In genomic region chr2:61176755-61177726, GRCh38 we compare ENCODE assay signal across 8 cellular contexts. TPM values are rescaled to one million over a fixed set of nuclear protein-coding genes. Genes with fewer than 3 reads are reported as not detected.
DNase-seq lines count a peak whose midpoint lies in the region; ATAC-seq and TF ChIP-seq lines count a peak whose summit lies in the region.

No MANE protein-coding gene starts in this region.

- ATAC-seq in activated T-helper 17 cell treated with anti-CD3 and anti-CD28 coated beads, Interleukin-2, amount 50 U/mL, for 72 hours (replicated peaks): peak; percentile 86
- peak; percentile 77 to 91 (median 84) for ATAC-seq in natural killer cell

- H3K4me3 ChIP-seq in LNCaP clone FGC (ENCODE audit: low read depth, low read length) (peak overlapping the region; percentile 61), fibroblast of mammary gland (ENCODE audit: control insufficient read depth, low read depth, low read length) (peak overlapping the region; percentile 71)

- H3K4me1 Mint-ChIP-seq in activated T-helper 17 cell treated with anti-CD3 and anti-CD28 coated beads, Interleukin-2, amount 50 U/mL, for 72 hours: peaks cover 37% of the 10 kb centered on the region
- peaks cover 46 to 61% of the 10 kb centered on the region in 2 donors for H3K4me1 Mint-ChIP-seq in natural killer cell

- TF ChIP-seq CTCF in LNCaP clone FGC (IDR thresholded peaks at IDR 0.05; ENCODE audit: control insufficient read depth, extremely low read depth, insufficient read depth) (no peak), fibroblast of mammary gland (conservative IDR thresholded peaks at IDR 0.05; ENCODE audit: control insufficient read depth, insufficient read depth, low read depth, low read length) (no peak), natural killer cell (IDR thresholded peaks at IDR 0.05) (no peak)

- no peaks in the 10 kb centered on the region for H3K9me3 Mint-ChIP-seq in activated T-helper 17 cell treated with anti-CD3 and anti-CD28 coated beads, Interleukin-2, amount 50 U/mL, for 72 hours
- no peaks in the 10 kb centered on the region for H3K9me3 Mint-ChIP-seq in natural killer cell

- DNase-seq in ELR (ENCODE audit: low read depth) (peak; percentile 94), H4 (ENCODE audit: low spot score) (peak; percentile 87), LNCaP clone FGC (ENCODE audit: low read depth) (peak; percentile 49), RPMI7951 (ENCODE audit: low read depth) (peak; percentile 94), fibroblast of mammary gland (ENCODE audit: low read depth) (peak; percentile 85), natural killer cell (peak; percentile 80)
- peak; percentile 83 to 95 (median 90) for DNase-seq in stimulated activated naive CD4-positive, alpha-beta T cell (lab: John Stamatoyannopoulos, UW)

- peak overlapping the region; percentile 88 for H3K4me3 Mint-ChIP-seq in activated T-helper 17 cell treated with anti-CD3 and anti-CD28 coated beads, Interleukin-2, amount 50 U/mL, for 72 hours
- H3K4me3 Mint-ChIP-seq in natural killer cell: peak overlapping the region; percentile 92

- intact Hi-C loops in natural killer cell (cut with micrococcal nuclease): loop anchor here (2.0 kb wide), 2 partner anchors 32 to 296 kb away; partner anchors contain the start of gene REL

- no peaks in the 10 kb centered on the region for H3K27me3 Mint-ChIP-seq in activated T-helper 17 cell treated with anti-CD3 and anti-CD28 coated beads, Interleukin-2, amount 50 U/mL, for 72 hours
- H3K27me3 Mint-ChIP-seq in natural killer cell (ENCODE audit: low read depth in 2 of 2): no peaks in the 10 kb centered on the region

- peaks cover 40% of the 10 kb centered on the region for H3K36me3 Mint-ChIP-seq in activated T-helper 17 cell treated with anti-CD3 and anti-CD28 coated beads, Interleukin-2, amount 50 U/mL, for 72 hours (ENCODE audit: low read depth)
- H3K36me3 Mint-ChIP-seq in natural killer cell: peaks cover 7% of the 10 kb centered on the region

- H3K27ac Mint-ChIP-seq in activated T-helper 17 cell treated with anti-CD3 and anti-CD28 coated beads, Interleukin-2, amount 50 U/mL, for 72 hours: peak overlapping the region; percentile 94
- H3K27ac Mint-ChIP-seq in natural killer cell: peak overlapping the region; percentile 79 to 97

RNA-seq across cellular contexts. Expression of gene C2orf74, which starts 15.1 kb away (rescaled TPM):
- total RNA-seq in H4 (2014; rRNA removed; shearing (Covaris generic)): 15.0 and 19.3 TPM in 2 replicates
- total RNA-seq in RPMI7951 (2014; rRNA removed; shearing (Covaris generic)): 34.5 and 36.4 TPM in 2 replicates
- total RNA-seq in activated T-helper 17 cell treated with anti-CD3 and anti-CD28 coated beads, Interleukin-2, amount 50 U/mL, for 72 hours: 10 to 100 TPM; 10.5 to 11.8 TPM
- total RNA-seq in natural killer cell: 1 to 10 TPM; 5.7 to 6.1 (median 6.0) TPM

Comparison
In these comparisons a context has a peak if more than half of its experiments do, and no peak if none do; other contexts are left out.
1. Peak in every context shown above with its lines: DNase-seq, ATAC-seq and H3K4me3 ChIP-seq.